Comparison of ENCODE assay signal across 35 cellular contexts in the genomic region with DNA sequence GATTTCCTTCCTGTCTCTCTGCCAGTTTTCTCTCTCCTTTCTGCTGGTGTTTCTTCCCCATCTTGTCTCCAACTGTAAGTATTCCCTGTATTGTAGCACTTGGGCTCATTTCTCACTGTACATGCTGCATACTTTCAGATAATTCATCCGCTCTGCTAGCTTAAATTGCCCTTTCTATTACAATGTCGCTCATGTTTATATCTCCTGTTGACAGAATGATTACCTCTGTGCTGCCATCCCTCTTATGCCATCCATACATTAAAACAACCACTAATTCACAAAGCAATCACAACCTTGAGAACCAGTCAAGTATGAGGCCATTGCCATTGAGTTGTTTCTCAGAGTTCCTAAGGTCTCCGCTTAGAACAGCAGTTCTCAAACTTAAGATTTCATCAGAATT.
DNase-seq lines count a peak whose midpoint lies in the region; FAIRE-seq and TF ChIP-seq lines count a peak whose summit lies in the region.
"Had no signal": no experiment of that assay in that cellular context is flagged by ENCODE, and none has a peak within 500 bp of the region (broad histone marks: within the 10 kb centered on the region; RNA-seq: fewer than 3 reads in every experiment).

No MANE protein-coding gene starts in this region.

- H3K4me1 ChIP-seq in OCI-LY1 (ENCODE audit: insufficient read depth, low read length, severe bottlenecking) (peaks cover 35% of the 10 kb centered on the region), PC-9 (replicated peaks; ENCODE audit: insufficient read depth) (no peaks in the 10 kb centered on the region), endothelial cell of umbilical vein (ENCODE audit: control insufficient read depth, extremely low read depth, insufficient read depth, low read length) (peaks cover 2% of the 10 kb centered on the region), breast epithelium (no peaks in the 10 kb centered on the region), kidney (ENCODE audit: control insufficient read depth in 1 of 2, insufficient read depth in 1 of 2, low read depth in 1 of 2, low read length in 2 of 2) (no peaks in the 10 kb centered on the region)
- H3K4me1 ChIP-seq: A549, BE2C, BLaER1, Caco-2 had no signal

- DNase-seq in PC-9 (no peak), endothelial cell of umbilical vein (ENCODE audit: low read depth, low spot score) (no peak), breast epithelium (ENCODE audit: low spot score in 2 of 2) (no peak), posterior vena cava (ENCODE audit: low spot score) (no peak), kidney (no peak)
- DNase-seq in activated CD8-positive, alpha-beta memory T cell treated with anti-CD3 and anti-CD28 coated beads for 24 hours: no peak
- DNase-seq: 8988T; ACHN; AML-193; BE2C; C1 segment of cervical spinal cord; Caco-2; Calu3; CD4-positive, alpha-beta memory T cell; CD4-positive, alpha-beta T cell; CD4-positive, CD25-positive, alpha-beta regulatory T cell; CD8-positive, alpha-beta memory T cell; CD8-positive, alpha-beta T cell; COR-L47; DMS 273 treated with DMSO at 0.1 percent for 48 hours; DMS153; DMS53; DMS79; DMS79 treated with DMSO at 0.1 percent for 48 hours; DND-41; EL had no signal

- H3K27me3 ChIP-seq in OCI-LY1 (ENCODE audit: insufficient read depth, low read length) (no peaks in the 10 kb centered on the region), PC-9 (ENCODE audit: insufficient read depth, low read depth) (no peaks in the 10 kb centered on the region), endothelial cell of umbilical vein (ENCODE audit: control insufficient read depth in 2 of 2, insufficient read depth in 2 of 2, low read length in 2 of 2) (no peaks in the 10 kb centered on the region), neural cell (ENCODE audit: insufficient read depth, low read depth, low read length) (no peaks in the 10 kb centered on the region), breast epithelium (no peaks in the 10 kb centered on the region)
- H3K27me3 ChIP-seq: BE2C; BLaER1; BLaER1 treated with 17β-estradiol and CSF1 and Interleukin-3, amounts not matched to agents 10 nM and 100 nM had no signal

- H3F3A ChIP-seq in OCI-LY1 (ENCODE audit: insufficient read depth, low read length) (no peaks in the 10 kb centered on the region), PC-9 (ENCODE audit: insufficient read depth, low read depth) (no peaks in the 10 kb centered on the region), neural cell (ENCODE audit: insufficient read depth, low read length, poor library complexity, severe bottlenecking) (peaks cover 5% of the 10 kb centered on the region)

- H3K9me3 ChIP-seq in OCI-LY1 (ENCODE audit: low read length) (no peaks in the 10 kb centered on the region), PC-9 (ENCODE audit: insufficient read depth, low read depth) (no peaks in the 10 kb centered on the region), endothelial cell of umbilical vein (replicated peaks; ENCODE audit: control insufficient read depth, insufficient read depth, low read length) (no peaks in the 10 kb centered on the region), neural cell (ENCODE audit: low read length) (no peaks in the 10 kb centered on the region), breast epithelium (no peaks in the 10 kb centered on the region), kidney (ENCODE audit: control insufficient read depth in 1 of 2, low read length in 2 of 2) (no peaks in the 10 kb centered on the region)
- H3K9me3 ChIP-seq: A549; BE2C; BLaER1; BLaER1 treated with 17β-estradiol and CSF1 and Interleukin-3, amounts not matched to agents 10 nM and 100 nM; Caco-2 had no signal

- TF ChIP-seq CTCF in OCI-LY1 (IDR thresholded peaks at IDR 0.05; ENCODE audit: low read length) (no peak), PC-9 (conservative IDR thresholded peaks at IDR 0.05) (no peak), endothelial cell of umbilical vein (IDR thresholded peaks at IDR 0.05; ENCODE audit: extremely low read depth in 1 of 2, insufficient read depth in 1 of 2, low read depth in 1 of 2, low read length in 2 of 2) (no peak), neural cell (IDR thresholded peaks at IDR 0.05; ENCODE audit: poor library complexity, severe bottlenecking) (no peak), breast epithelium (IDR thresholded peaks at IDR 0.05) (no peak), kidney (IDR thresholded peaks at IDR 0.05; ENCODE audit: borderline replicate concordance, extremely low read depth, insufficient read depth) (no peak)

- H3K9me1 ChIP-seq in endothelial cell of umbilical vein (replicated peaks; ENCODE audit: control insufficient read depth, extremely low read depth, insufficient read depth, low read length): no peaks in the 10 kb centered on the region

- intact Hi-C loops in PC-9 (cut with micrococcal nuclease; ENCODE audit: unreplicated experiment): no loop called here
- intact Hi-C loops in endothelial cell of umbilical vein (cut with micrococcal nuclease): no loop called here
- intact Hi-C loops in breast epithelium (cut with DNase I; ENCODE audit: low total_unique reads): no loop called here
- intact Hi-C loops in posterior vena cava (cut with DNase I): no loop called here
- intact Hi-C loops in kidney (cut with DNase I): no loop called here

- TF ChIP-seq EP300 in neural cell (conservative IDR thresholded peaks at IDR 0.05; ENCODE audit: poor library complexity, severe bottlenecking): peak; percentile 95

- H3K9ac ChIP-seq in OCI-LY1 (ENCODE audit: low read length) (no peak overlapping the region), endothelial cell of umbilical vein (replicated peaks; ENCODE audit: extremely low read depth, insufficient read depth, low read length) (no peak overlapping the region), neural cell (ENCODE audit: low read length) (no peak overlapping the region), kidney (ENCODE audit: low read length in 2 of 2) (no peak overlapping the region)
- H3K9ac ChIP-seq: BLaER1; BLaER1 treated with 17β-estradiol and CSF1 and Interleukin-3, amounts not matched to agents 10 nM and 100 nM had no signal

- H3K9me2 ChIP-seq in OCI-LY1 (ENCODE audit: low read depth, low read length) (no peaks in the 10 kb centered on the region), PC-9 (ENCODE audit: insufficient read depth) (no peaks in the 10 kb centered on the region), neural cell (ENCODE audit: insufficient read depth, low read length) (no peaks in the 10 kb centered on the region)

- H3K36me3 ChIP-seq in OCI-LY1 (ENCODE audit: insufficient read depth, low read length) (no peaks in the 10 kb centered on the region), PC-9 (ENCODE audit: low read depth) (no peaks in the 10 kb centered on the region), endothelial cell of umbilical vein (ENCODE audit: control insufficient read depth in 2 of 2, extremely low read depth in 1 of 2, insufficient read depth in 2 of 2, low read length in 2 of 2) (no peaks in the 10 kb centered on the region), neural cell (ENCODE audit: insufficient read depth, low read length) (no peaks in the 10 kb centered on the region), breast epithelium (no peaks in the 10 kb centered on the region), kidney (ENCODE audit: control insufficient read depth in 1 of 2, insufficient read depth in 2 of 2, low read length in 2 of 2) (no peaks in the 10 kb centered on the region)
- H3K36me3 ChIP-seq: BE2C; BLaER1; BLaER1 treated with 17β-estradiol and CSF1 and Interleukin-3, amounts not matched to agents 10 nM and 100 nM had no signal

- dilution Hi-C loops in endothelial cell of umbilical vein (cut with MboI; ENCODE audit: extremely low pct_ligation_motif_present, low sequenced_read_pairs): no loop called here

- no peak for TF ChIP-seq RAD21 in neural cell (conservative IDR thresholded peaks at IDR 0.05)

- FAIRE-seq in endothelial cell of umbilical vein (lab: Jason Lieb, UNC) (no peak), kidney (lab: Jason Lieb, UNC) (no peak)
- FAIRE-seq: A204.1, A549, D721Med had no signal

- BruUV-seq in PC-9 (replicated peaks; lab: Mats Ljungman, UMichigan) (no TSS peak), endothelial cell of umbilical vein (replicated peaks; lab: Mats Ljungman, UMichigan) (no TSS peak)

- H4K20me1 ChIP-seq in OCI-LY1 (ENCODE audit: insufficient read depth, low read length): no peaks in the 10 kb centered on the region
- H4K20me1 ChIP-seq in PC-9 (ENCODE audit: insufficient read depth): no peaks in the 10 kb centered on the region
- H4K20me1 ChIP-seq in endothelial cell of umbilical vein (replicated peaks; ENCODE audit: control insufficient read depth, extremely low read depth, insufficient read depth, low read length): no peaks in the 10 kb centered on the region
- no peaks in the 10 kb centered on the region for H4K20me1 ChIP-seq in neural cell (ENCODE audit: insufficient read depth)
- H4K20me1 ChIP-seq: BLaER1; BLaER1 treated with 17β-estradiol and CSF1 and Interleukin-3, amounts not matched to agents 10 nM and 100 nM had no signal

- H3K27ac ChIP-seq in OCI-LY1 (ENCODE audit: low read depth, low read length, poor library complexity, severe bottlenecking) (peak overlapping the region; percentile 8), PC-9 (no peak overlapping the region), endothelial cell of umbilical vein (ENCODE audit: insufficient read depth, low read depth, low read length) (no peak overlapping the region), neural cell (ENCODE audit: low read length) (peak overlapping the region; percentile 39), breast epithelium (no peak overlapping the region), kidney (ENCODE audit: low read depth in 2 of 2, low read length in 2 of 2) (no peak overlapping the region)
- H3K27ac ChIP-seq: 22Rv1; A549; BLaER1; BLaER1 treated with 17β-estradiol and CSF1 and Interleukin-3, amounts not matched to agents 10 nM and 100 nM; C4-2B had no signal

- no peak for TF ChIP-seq POLR2A in endothelial cell of umbilical vein (IDR thresholded peaks at IDR 0.05; ENCODE audit: low read depth, low read length)
- TF ChIP-seq POLR2A in breast epithelium (IDR thresholded peaks at IDR 0.05): no peak

- POLR2A ChIA-PET in PC-9 (lab: Charles Lee; ENCODE audit: unreplicated experiment): no interaction called here
- POLR2A ChIA-PET in endothelial cell of umbilical vein (lab: Charles Lee): interaction anchor here (0.7 kb wide), 1 partner anchor 45 kb away, joined by 6 read pairs; no protein-coding TSS in a partner anchor

- CTCF ChIA-PET in PC-9 (lab: Charles Lee) (no interaction called here), endothelial cell of umbilical vein (lab: Charles Lee) (interaction anchor here (1.0 to 2.3 kb wide), 3 partner anchors 33 to 96 kb away, joined by 3 to 5 read pairs (median 3); no protein-coding TSS in a partner anchor)

- peak overlapping the region; percentile 9; the same call in 1 of the 2 replicates for H3K4me2 ChIP-seq in OCI-LY1 (ENCODE audit: low read length)
- no peak overlapping the region for H3K4me2 ChIP-seq in PC-9
- no peak overlapping the region for H3K4me2 ChIP-seq in endothelial cell of umbilical vein (ENCODE audit: insufficient read depth, low read length)
- H3K4me2 ChIP-seq in neural cell (ENCODE audit: low read length): no peak overlapping the region
- H3K4me2 ChIP-seq: A549, BLaER1 had no signal

- H3K4me3 ChIP-seq in OCI-LY1 (ENCODE audit: low read depth, low read length, poor library complexity, severe bottlenecking) (no peak overlapping the region), PC-9 (no peak overlapping the region), endothelial cell of umbilical vein (replicated peaks in 1 of 3; ENCODE audit: insufficient read depth in 1 of 3, low read depth in 1 of 3, low read length in 3 of 3) (no peak overlapping the region), neural cell (ENCODE audit: low read length) (peak overlapping the region; percentile 25), breast epithelium (no peak overlapping the region), kidney (ENCODE audit: low read length in 2 of 2) (no peak overlapping the region)
- H3K4me3 ChIP-seq: A549; BLaER1; BLaER1 treated with 17β-estradiol and CSF1 and Interleukin-3, amounts not matched to agents 10 nM and 100 nM had no signal

- H3K79me2 ChIP-seq in OCI-LY1 (ENCODE audit: insufficient read depth, low read length) (no peaks in the 10 kb centered on the region), PC-9 (ENCODE audit: low read depth) (no peaks in the 10 kb centered on the region), endothelial cell of umbilical vein (ENCODE audit: control insufficient read depth, insufficient read depth, low read length) (no peaks in the 10 kb centered on the region), neural cell (replicated peaks; ENCODE audit: insufficient read depth, low read length) (no peaks in the 10 kb centered on the region)

- H2AFZ ChIP-seq in OCI-LY1 (ENCODE audit: low read length) (no peak overlapping the region), PC-9 (peak overlapping the region; percentile 19; the same call in 1 of the 2 replicates), endothelial cell of umbilical vein (ENCODE audit: low read depth, low read length) (peak overlapping the region; percentile 65), neural cell (ENCODE audit: low read depth, low read length) (no peak overlapping the region)

Comparison
In these comparisons a context has a peak if more than half of its experiments do, and no peak if none do; other contexts are left out.
1. H2AFZ ChIP-seq: peak in PC-9 (single experiment) and endothelial cell of umbilical vein (single experiment); none in OCI-LY1 (single experiment) and neural cell (single experiment).
2. H3K27ac ChIP-seq: peak in OCI-LY1 (single experiment) and neural cell (single experiment); none in PC-9 (single experiment), endothelial cell of umbilical vein (single experiment), breast epithelium (0 of 2) and kidney (0 of 2).